In genomic region chr2:203824653-203825052, GRCh38 we compare ENCODE assay signal across 19 cellular contexts. TPM values are rescaled to one million over a fixed set of nuclear protein-coding genes. Genes with fewer than 3 reads are reported as not detected.
"Had no signal": no experiment of that assay in that cellular context is flagged by ENCODE, and none has a peak within 500 bp of the region (broad histone marks: within the 10 kb centered on the region; RNA-seq: fewer than 3 reads in every experiment).

No MANE protein-coding gene starts in this region.

- ATAC-seq: lower lobe of right lung, sciatic nerve had no signal

- H3K9me3 ChIP-seq: colonic mucosa, lower lobe of right lung, SK-N-SH, tibial nerve, uterus had no signal

- H3K4me3 Mint-ChIP-seq: activated B cell treated with CpG ODN at 0.5 μM for 24 hours, nephron had no signal

- H3K9me3 Mint-ChIP-seq: activated B cell treated with CpG ODN at 0.5 μM for 24 hours had no signal

- DNase-seq: activated B cell treated with CpG ODN at 0.5 μM for 24 hours; activated gamma-delta T cell; activated T-cell treated with anti-CD3 and anti-CD28 coated beads for 4 hours; anterior cingulate cortex; brain microvascular endothelial cell; central memory CD4-positive, alpha-beta T cell; colonic mucosa; erythroblast; hypothalamus; islet precursor cell; lower lobe of right lung; SHP77; SK-N-SH; stimulated activated naive CD4-positive, alpha-beta T cell; uterus had no signal

- H3K27ac Mint-ChIP-seq: activated B cell treated with CpG ODN at 0.5 μM for 24 hours, nephron had no signal

- H3K4me1 Mint-ChIP-seq: nephron had no signal

RNA-seq across cellular contexts. Expression of gene CTLA4, which starts 42.9 kb away (rescaled TPM):
- total RNA-seq: frontal cortex, tibial nerve had no signal
